Comparison of ENCODE assay signal across 8 cellular contexts in genomic region chr19:9621156-9622037, GRCh38. TPM values are rescaled to one million over a fixed set of nuclear protein-coding genes. Genes with fewer than 3 reads are reported as not detected.
DNase-seq lines count a peak whose midpoint lies in the region; ATAC-seq, FAIRE-seq and TF ChIP-seq lines count a peak whose summit lies in the region.

Gene ZNF561, minus strand, starts transcription at chr19:9621232. Its CDS starts 1,776 bp downstream, at chr19:9619456.

- H3K9me2 ChIP-seq in OCI-LY1 (ENCODE audit: low read depth, low read length) = no peaks in the 10 kb centered on the region

- peaks cover 13 to 38% (median 20%) of the 10 kb centered on the region in 4 donors for H3K4me1 Mint-ChIP-seq in CD4-positive, CD25-positive, alpha-beta regulatory T cell

- H3K4me3 ChIP-seq in CD4-positive, CD25-positive, alpha-beta regulatory T cell (ENCODE audit: low read depth, low read length) = peak within 1 kb of the TSS; percentile 88
- peak within 1 kb of the TSS; percentile 98 for H3K4me3 ChIP-seq in HUES6 (ENCODE audit: low read depth, low read length)
- peak within 1 kb of the TSS; percentile 73 for H3K4me3 ChIP-seq in OCI-LY1 (ENCODE audit: low read depth, low read length, poor library complexity, severe bottlenecking)
- peak within 1 kb of the TSS; percentile 27 to 76 (median 57) for H3K4me3 ChIP-seq in endothelial cell of umbilical vein (replicated peaks in 1 of 3; ENCODE audit: insufficient read depth in 1 of 3, low read depth in 1 of 3, low read length in 3 of 3)

- peaks cover 10% of the 10 kb centered on the region for H3K27me3 Mint-ChIP-seq in CD4-positive, CD25-positive, alpha-beta regulatory T cell

- ATAC-seq in CD4-positive, CD25-positive, alpha-beta regulatory T cell (ENCODE audit: low read depth in 2 of 2) = peak; percentile 88

- peaks cover 0 to 5% (median 3%) of the 10 kb centered on the region in 7 donors for H3K9me3 Mint-ChIP-seq in CD4-positive, CD25-positive, alpha-beta regulatory T cell

- peaks cover 9% of the 10 kb centered on the region; the same call in 1 of the 2 replicates for H3K79me2 ChIP-seq in OCI-LY1 (ENCODE audit: insufficient read depth, low read length)
- H3K79me2 ChIP-seq in endothelial cell of umbilical vein (ENCODE audit: control insufficient read depth, insufficient read depth, low read length) = peaks cover 11% of the 10 kb centered on the region

- H3K36me3 ChIP-seq in CD4-positive, CD25-positive, alpha-beta regulatory T cell (ENCODE audit: control insufficient read depth, insufficient read depth, low read length) = peaks cover 24% of the 10 kb centered on the region
- peaks cover 31% of the 10 kb centered on the region for H3K36me3 ChIP-seq in HUES6 (ENCODE audit: control insufficient read depth, insufficient read depth, low read length)
- H3K36me3 ChIP-seq in OCI-LY1 (ENCODE audit: insufficient read depth, low read length) = peaks cover 32% of the 10 kb centered on the region
- H3K36me3 ChIP-seq in endothelial cell of umbilical vein (ENCODE audit: control insufficient read depth in 2 of 2, extremely low read depth in 1 of 2, insufficient read depth in 2 of 2, low read length in 2 of 2) = peaks cover 2 to 19% of the 10 kb centered on the region in 2 experiments

- POLR2A ChIA-PET in endothelial cell of umbilical vein (lab: Charles Lee) = no interaction called here

- H3K9me3 ChIP-seq in CD4-positive, CD25-positive, alpha-beta regulatory T cell (ENCODE audit: control insufficient read depth in 2 of 2, low read length in 2 of 2) = peaks cover 0 to 4% of the 10 kb centered on the region in 2 experiments
- no peaks in the 10 kb centered on the region for H3K9me3 ChIP-seq in HUES6 (ENCODE audit: control insufficient read depth, insufficient read depth, low read depth, low read length)
- H3K9me3 ChIP-seq in OCI-LY1 (ENCODE audit: low read length) = no peaks in the 10 kb centered on the region; the same call in 1 of the 2 replicates
- no peaks in the 10 kb centered on the region for H3K9me3 ChIP-seq in endothelial cell of umbilical vein (replicated peaks; ENCODE audit: control insufficient read depth, insufficient read depth, low read length)

- H3K9me1 ChIP-seq in endothelial cell of umbilical vein (replicated peaks; ENCODE audit: control insufficient read depth, extremely low read depth, insufficient read depth, low read length) = no peaks in the 10 kb centered on the region

- CTCF ChIA-PET in endothelial cell of umbilical vein (lab: Charles Lee) = interaction anchor here (0.7 to 1.5 kb wide), 5 partner anchors 35 to 207 kb away, joined by 3 to 5 read pairs (median 3); partner anchors contain the start of gene UBL5

- BruUV-seq in endothelial cell of umbilical vein (replicated peaks; lab: Mats Ljungman, UMichigan) = TSS peak; percentile 80

- H3K4me2 ChIP-seq in OCI-LY1 (ENCODE audit: low read length) (peak within 1 kb of the TSS; percentile 68), endothelial cell of umbilical vein (ENCODE audit: insufficient read depth, low read length) (peak within 1 kb of the TSS; percentile 83)

- TF ChIP-seq CTCF in GM20000 (IDR thresholded peaks at IDR 0.05; ENCODE audit: extremely low read depth, missing control alignments) = no peak
- TF ChIP-seq CTCF in OCI-LY1 (IDR thresholded peaks at IDR 0.05; ENCODE audit: low read length) = no peak
- TF ChIP-seq CTCF in endothelial cell of umbilical vein (IDR thresholded peaks at IDR 0.05; ENCODE audit: extremely low read depth in 1 of 2, insufficient read depth in 1 of 2, low read depth in 1 of 2, low read length in 2 of 2) = no peak

- H2AFZ ChIP-seq in OCI-LY1 (ENCODE audit: low read length) = 0 out of 2 replicates have a peak within 1 kb of the TSS, but pooled peaks have one; percentile 31
- H2AFZ ChIP-seq in endothelial cell of umbilical vein (ENCODE audit: low read depth, low read length) = peak within 1 kb of the TSS; percentile 59

- peak within 1 kb of the TSS; percentile 100 for H3K27ac Mint-ChIP-seq in CD4-positive, CD25-positive, alpha-beta regulatory T cell

- H4K20me1 ChIP-seq in OCI-LY1 (ENCODE audit: insufficient read depth, low read length) = no peaks in the 10 kb centered on the region
- H4K20me1 ChIP-seq in endothelial cell of umbilical vein (replicated peaks; ENCODE audit: control insufficient read depth, extremely low read depth, insufficient read depth, low read length) = no peaks in the 10 kb centered on the region

- dilution Hi-C loops in endothelial cell of umbilical vein (cut with MboI; ENCODE audit: extremely low pct_ligation_motif_present, low sequenced_read_pairs) = loop anchor here (10.0 kb wide), 1 partner anchor 173 kb away; no protein-coding TSS in a partner anchor

- H3K4me3 Mint-ChIP-seq in CD4-positive, CD25-positive, alpha-beta regulatory T cell = peak within 1 kb of the TSS; percentile 96 to 99 (median 98)

- no peaks in the 10 kb centered on the region for H3F3A ChIP-seq in OCI-LY1 (ENCODE audit: insufficient read depth, low read length)

- peaks cover 20% of the 10 kb centered on the region for H3K36me3 Mint-ChIP-seq in CD4-positive, CD25-positive, alpha-beta regulatory T cell

- FAIRE-seq in endothelial cell of umbilical vein (lab: Jason Lieb, UNC) = peak; percentile 89

- peaks cover 17% of the 10 kb centered on the region for H3K4me1 ChIP-seq in CD4-positive, CD25-positive, alpha-beta regulatory T cell (ENCODE audit: control insufficient read depth, insufficient read depth, low read length, poor library complexity, severe bottlenecking)
- H3K4me1 ChIP-seq in HUES6 (ENCODE audit: control insufficient read depth, insufficient read depth, low read length) (peaks cover 8% of the 10 kb centered on the region), OCI-LY1 (ENCODE audit: insufficient read depth, low read length, severe bottlenecking) (peaks cover 14% of the 10 kb centered on the region), endothelial cell of umbilical vein (ENCODE audit: control insufficient read depth, extremely low read depth, insufficient read depth, low read length) (peaks cover 10% of the 10 kb centered on the region)

- H3K9ac ChIP-seq in HUES6 (ENCODE audit: low read length) (peak within 1 kb of the TSS; percentile 95), OCI-LY1 (ENCODE audit: low read length) (peak within 1 kb of the TSS; percentile 80), endothelial cell of umbilical vein (replicated peaks; ENCODE audit: extremely low read depth, insufficient read depth, low read length) (peak within 1 kb of the TSS; percentile 93)

- peak; percentile 83 for TF ChIP-seq POLR2A in endothelial cell of umbilical vein (IDR thresholded peaks at IDR 0.05; ENCODE audit: low read depth, low read length)

- no peaks in the 10 kb centered on the region for H3K27me3 ChIP-seq in CD4-positive, CD25-positive, alpha-beta regulatory T cell (ENCODE audit: control insufficient read depth, insufficient read depth, low read length)
- H3K27me3 ChIP-seq in HUES6 (ENCODE audit: control insufficient read depth, insufficient read depth, low read length) (no peaks in the 10 kb centered on the region), OCI-LY1 (ENCODE audit: insufficient read depth, low read length) (no peaks in the 10 kb centered on the region), endothelial cell of umbilical vein (ENCODE audit: control insufficient read depth in 2 of 2, insufficient read depth in 2 of 2, low read length in 2 of 2) (no peaks in the 10 kb centered on the region)

- H3K27ac ChIP-seq in CD4-positive, CD25-positive, alpha-beta regulatory T cell (ENCODE audit: insufficient read depth, low read length, poor library complexity, severe bottlenecking) = peak within 1 kb of the TSS; percentile 94
- peak within 1 kb of the TSS; percentile 100 for H3K27ac ChIP-seq in HUES6 (ENCODE audit: low read depth, low read length)
- H3K27ac ChIP-seq in OCI-LY1 (ENCODE audit: low read depth, low read length, poor library complexity, severe bottlenecking) = peak within 1 kb of the TSS; percentile 81
- peak within 1 kb of the TSS; percentile 93 for H3K27ac ChIP-seq in endothelial cell of umbilical vein (ENCODE audit: insufficient read depth, low read depth, low read length)

- peak; percentile 84 to 92 (median 91) for DNase-seq in CD4-positive, CD25-positive, alpha-beta regulatory T cell
- DNase-seq in GM20000 (ENCODE audit: low spot score) (peak; percentile 80), endothelial cell of umbilical vein (ENCODE audit: low read depth, low spot score) (peak; percentile 90), midbrain (lab: John Stamatoyannopoulos, UW) (peak; percentile 85)
- DNase-seq in activated CD8-positive, alpha-beta memory T cell treated with anti-CD3 and anti-CD28 coated beads, Interleukin-2, amount 50 U/mL, for 4 hours = peak; percentile 86
- peak; percentile 80 to 83 for DNase-seq in stimulated activated CD8-positive, alpha-beta memory T cell treated with anti-CD3 and anti-CD28 coated beads, Interleukin-15, amount 100 ng/mL, for 48 hours (ENCODE audit: low read depth in 2 of 2)

- intact Hi-C loops in endothelial cell of umbilical vein (cut with micrococcal nuclease) = loop anchor here (1.0 to 5.0 kb wide), 9 partner anchors 39 to 493 kb away; partner anchors contain the start of genes FBXL12, ZNF121, ZNF562 and ZNF846

TF ChIP-seq in endothelial cell of umbilical vein, 7 proteins besides CTCF, POLR2A, EP300 and RAD21 (continues in another document):
- TF ChIP-seq POLR2AphosphoS5 (IDR thresholded peaks at IDR 0.05; ENCODE audit: insufficient read depth, low read depth, low read length) = peak; percentile 79
- no peak for TF ChIP-seq EZH2 (IDR thresholded peaks at IDR 0.05; ENCODE audit: borderline replicate concordance, low read depth, low read length, severe bottlenecking)
- TF ChIP-seq MYC (IDR thresholded peaks at IDR 0.05; ENCODE audit: low read depth, low read length) = no peak
- no peak for TF ChIP-seq GATA2 (IDR thresholded peaks at IDR 0.05; ENCODE audit: insufficient read depth, insufficient read length, low read depth, low read length)
- TF ChIP-seq MAX (IDR thresholded peaks at IDR 0.05; ENCODE audit: insufficient read depth, insufficient read length) = no peak
- TF ChIP-seq FOS (IDR thresholded peaks at IDR 0.05; ENCODE audit: borderline replicate concordance, insufficient read depth, low read length) = no peak

RNA-seq across cellular contexts. Expression of gene ZNF561, which starts in this region (rescaled TPM):
- 36.6 TPM for total RNA-seq in CD4-positive, CD25-positive, alpha-beta regulatory T cell
- polyA plus RNA-seq in CD4-positive, CD25-positive, alpha-beta regulatory T cell = 10 to 100 TPM; 17.0 to 25.2 (median 22.8) TPM
- total RNA-seq in endothelial cell of umbilical vein = 39.4 and 44.9 TPM in 2 replicates
- 22.8 and 23.7 TPM in 2 replicates for polyA plus RNA-seq in endothelial cell of umbilical vein
- polyA plus RNA-seq in endothelial cell of umbilical vein (2011; cell fraction: cytosol; rRNA removed) = 16.8 and 20.0 TPM in 2 replicates
- polyA plus RNA-seq in endothelial cell of umbilical vein (2011; cell fraction: nucleus; rRNA removed) = 50.3 and 70.7 TPM in 2 replicates
- 38.8 and 41.7 TPM in 2 replicates for polyA plus RNA-seq in endothelial cell of umbilical vein (2012)
- polyA minus RNA-seq in endothelial cell of umbilical vein = 67.6 and 97.1 TPM in 2 replicates
- polyA minus RNA-seq in endothelial cell of umbilical vein (2011; cell fraction: cytosol; rRNA and poly(A)+ RNA removed) = 19.3 TPM
- 44.7 and 49.7 TPM in 2 replicates for polyA minus RNA-seq in endothelial cell of umbilical vein (2011; cell fraction: nucleus; rRNA and poly(A)+ RNA removed)

Comparison
In these comparisons a context has a peak if more than half of its experiments do, and no peak if none do; other contexts are left out.
1. Peak in every context shown above with its lines: DNase-seq, ATAC-seq, H3K4me3 ChIP-seq and H3K27ac ChIP-seq.